8 cellular contexts compared by ENCODE assay signal in the genomic region with DNA sequence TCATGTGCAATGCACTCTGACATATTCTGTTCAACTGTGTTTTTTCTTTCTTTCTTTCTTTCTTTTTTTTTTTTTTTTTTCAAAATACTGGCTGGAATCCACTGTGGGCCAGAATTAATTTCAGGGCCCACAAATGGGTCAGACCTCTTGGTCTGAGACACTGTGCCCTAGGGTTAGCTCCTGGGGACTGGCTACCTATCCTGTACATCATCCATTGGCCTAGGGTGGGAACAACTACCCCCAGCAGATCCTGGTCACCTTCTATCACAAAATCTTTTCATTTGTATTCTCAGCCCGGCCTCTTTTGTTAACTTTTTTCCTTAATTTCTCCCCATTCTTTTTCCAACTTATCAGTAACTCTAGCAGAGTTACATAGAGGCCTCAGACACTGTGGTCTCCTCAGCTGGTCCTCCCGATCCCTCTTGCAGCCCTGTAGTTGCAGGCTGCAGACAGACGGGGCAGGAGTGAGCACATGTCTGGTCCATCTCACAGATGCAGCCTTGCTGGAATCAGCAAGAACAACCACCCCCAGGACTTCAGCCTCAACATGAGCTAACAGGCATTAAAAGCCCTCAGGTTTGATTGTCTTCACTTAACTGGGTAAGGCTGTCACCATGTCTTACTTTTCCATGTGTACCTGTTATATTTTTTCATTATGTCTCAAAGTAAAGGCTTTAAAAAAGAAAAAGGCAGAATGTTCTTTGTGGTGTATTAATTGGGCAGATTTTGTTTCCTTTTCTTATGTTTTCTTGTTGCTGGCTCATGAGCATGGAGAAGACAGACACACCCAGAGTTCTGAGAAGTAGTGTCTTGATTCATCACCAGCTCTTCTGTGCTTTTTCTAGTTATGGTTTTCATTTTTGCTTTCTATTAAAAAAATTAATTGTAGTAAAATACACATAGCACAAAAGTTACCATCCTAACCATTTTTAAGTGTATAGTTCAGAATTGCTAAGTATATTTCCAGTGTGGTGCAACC. TPM values are rescaled to one million over a fixed set of nuclear protein-coding genes. Genes with fewer than 3 reads are reported as not detected.
DNase-seq lines count a peak whose midpoint lies in the region; ATAC-seq, FAIRE-seq and TF ChIP-seq lines count a peak whose summit lies in the region.

No MANE protein-coding gene starts in this region.

- no peak overlapping the region for H2AFZ ChIP-seq in OCI-LY1 (ENCODE audit: low read length)

- no peaks in the 10 kb centered on the region for H3K27me3 Mint-ChIP-seq in activated T-cell treated with anti-CD3 and anti-CD28 coated beads, Interleukin-2, amount 50 U/mL, for 24 hours

- no peak for FAIRE-seq in pancreas (lab: Jason Lieb, UNC)

- H3K4me2 ChIP-seq in OCI-LY1 (ENCODE audit: low read length), result no peak overlapping the region

- H3K36me3 ChIP-seq in OCI-LY1 (ENCODE audit: insufficient read depth, low read length), result no peaks in the 10 kb centered on the region
- H3K36me3 ChIP-seq in pancreas, result no peaks in the 10 kb centered on the region

- H3K9me3 ChIP-seq in OCI-LY1 (ENCODE audit: low read length) (no peaks in the 10 kb centered on the region), pancreas (no peaks in the 10 kb centered on the region)

- peak; percentile 32 for DNase-seq in CMK (ENCODE audit: low read depth)
- peak; percentile 60 for DNase-seq in activated T-cell treated with anti-CD3 and anti-CD28 coated beads, Interleukin-2, amount 50 U/mL, for 24 hours
- DNase-seq in fibroblast of villous mesenchyme (ENCODE audit: low read depth), result peak; percentile 50
- peak in 5 of 6 donors; percentile 13 to 65 (median 32) for DNase-seq in pancreas
- DNase-seq in NCI-H2029 (lab: John Stamatoyannopoulos, UW), result no peak

- H3F3A ChIP-seq in OCI-LY1 (ENCODE audit: insufficient read depth, low read length), result no peaks in the 10 kb centered on the region

- no peaks in the 10 kb centered on the region for H3K9me3 Mint-ChIP-seq in activated T-cell treated with anti-CD3 and anti-CD28 coated beads, Interleukin-2, amount 50 U/mL, for 24 hours

- WGBS in pancreas, 2 donors, result 43 to 44% methylated on average over 3 of the region's 3 CpGs

- no peak overlapping the region for H3K27ac ChIP-seq in OCI-LY1 (ENCODE audit: low read depth, low read length, poor library complexity, severe bottlenecking)
- no peak overlapping the region for H3K27ac ChIP-seq in pancreas

- H3K27ac Mint-ChIP-seq in activated T-cell treated with anti-CD3 and anti-CD28 coated beads, Interleukin-2, amount 50 U/mL, for 24 hours, result peak overlapping the region; percentile 72

- H3K27me3 ChIP-seq in OCI-LY1 (ENCODE audit: insufficient read depth, low read length) (no peaks in the 10 kb centered on the region), pancreas (no peaks in the 10 kb centered on the region)

- no peaks in the 10 kb centered on the region for H3K79me2 ChIP-seq in OCI-LY1 (ENCODE audit: insufficient read depth, low read length)

- peaks cover 57% of the 10 kb centered on the region for H3K4me1 Mint-ChIP-seq in activated T-cell treated with anti-CD3 and anti-CD28 coated beads, Interleukin-2, amount 50 U/mL, for 24 hours (ENCODE audit: low read depth)

- intact Hi-C loops in pancreas (cut with DNase I), result no loop called here

- H3K4me1 ChIP-seq in OCI-LY1 (ENCODE audit: insufficient read depth, low read length, severe bottlenecking), result peaks cover 16% of the 10 kb centered on the region
- peaks cover 0 to 3% (median 0%) of the 10 kb centered on the region in 3 donors for H3K4me1 ChIP-seq in pancreas

- H3K9ac ChIP-seq in OCI-LY1 (ENCODE audit: low read length), result no peak overlapping the region

- ATAC-seq in GM19328 (IDR thresholded peaks at IDR 0.05; ENCODE audit: unreplicated experiment), result peak; percentile 93
- peak; percentile 94 for ATAC-seq in HG03280 (IDR thresholded peaks at IDR 0.05; ENCODE audit: unreplicated experiment)
- peak in 3 of 4 donors; percentile 91 to 94 (median 94) for ATAC-seq in pancreas

- peak overlapping the region; percentile 18 for H3K4me3 Mint-ChIP-seq in activated T-cell treated with anti-CD3 and anti-CD28 coated beads, Interleukin-2, amount 50 U/mL, for 24 hours

- H4K20me1 ChIP-seq in OCI-LY1 (ENCODE audit: insufficient read depth, low read length), result no peaks in the 10 kb centered on the region

- no peaks in the 10 kb centered on the region for H3K9me2 ChIP-seq in OCI-LY1 (ENCODE audit: low read depth, low read length)

- peak; percentile 86 for TF ChIP-seq CTCF in OCI-LY1 (IDR thresholded peaks at IDR 0.05; ENCODE audit: low read length)
- TF ChIP-seq CTCF in fibroblast of villous mesenchyme (IDR thresholded peaks at IDR 0.05; ENCODE audit: insufficient read depth, low read depth, low read length), result peak; percentile 91
- peak; percentile 23 to 57 (median 41) for TF ChIP-seq CTCF in pancreas (IDR thresholded peaks at IDR 0.05)

- no peaks in the 10 kb centered on the region for H3K36me3 Mint-ChIP-seq in activated T-cell treated with anti-CD3 and anti-CD28 coated beads, Interleukin-2, amount 50 U/mL, for 24 hours (ENCODE audit: low read depth)

- no peak overlapping the region for H3K4me3 ChIP-seq in OCI-LY1 (ENCODE audit: low read depth, low read length, poor library complexity, severe bottlenecking)
- H3K4me3 ChIP-seq in fibroblast of villous mesenchyme (ENCODE audit: low read depth, low read length), result no peak overlapping the region
- H3K4me3 ChIP-seq in pancreas, result no peak overlapping the region

RNA-seq across cellular contexts. Expression of a gene that starts 41.2 kb away (rescaled TPM):
- total RNA-seq in fibroblast of villous mesenchyme, result under 0.01 and 0.32 TPM in 2 replicates
- under 1 TPM in 5 of 6 donors, not detected in 1; 0.03 to 0.47 (median 0.05) TPM for total RNA-seq in pancreas
- polyA plus RNA-seq in pancreas, result under 1 TPM; 0.08 to 0.09 TPM

Comparison
In these comparisons a context has a peak if more than half of its experiments do, and no peak if none do; other contexts are left out.
1. CTCF ChIP-seq: peak in every context shown above with its lines; median percentile 91 in fibroblast of villous mesenchyme; 86 in OCI-LY1; 41 in pancreas.